ENCODE assay signal across 17 cellular contexts in the genomic region with DNA sequence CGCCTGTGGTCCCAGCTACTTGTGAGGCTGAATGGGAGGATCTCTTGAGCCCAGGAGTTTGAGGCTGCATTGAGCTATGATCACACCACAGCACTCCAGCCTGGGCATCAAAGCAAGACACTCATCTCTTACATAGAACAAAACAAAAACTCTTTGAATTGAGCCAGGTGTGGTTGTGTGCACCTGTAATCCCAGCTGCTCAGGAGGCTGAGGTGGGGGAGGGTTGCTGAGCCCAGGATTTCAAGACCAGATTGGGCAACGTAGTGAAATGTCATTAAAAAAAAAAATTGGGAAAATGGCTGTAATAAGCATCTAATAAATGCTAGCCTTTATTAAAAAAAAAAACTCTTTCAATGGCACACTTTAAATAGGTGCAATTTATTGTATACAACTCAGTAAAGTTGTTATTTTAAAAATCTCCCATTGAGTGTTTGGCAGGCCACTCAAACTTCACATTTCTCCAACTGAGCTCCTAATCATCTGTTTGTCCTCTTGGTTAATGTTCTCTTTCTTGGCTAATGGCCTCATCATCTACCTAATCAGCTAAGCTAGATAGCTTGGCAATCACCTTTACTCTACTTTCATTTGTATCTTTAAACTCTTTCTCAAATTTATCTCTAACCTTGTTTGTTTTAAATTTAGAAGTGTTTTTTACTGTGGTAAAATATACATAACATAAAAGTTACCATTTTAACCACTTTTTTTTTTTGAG.
"Had no signal": no experiment of that assay in that cellular context is flagged by ENCODE, and none has a peak within 500 bp of the region (broad histone marks: within the 10 kb centered on the region; RNA-seq: fewer than 3 reads in every experiment).

No MANE protein-coding gene starts in this region.

- H3K27ac ChIP-seq: cardiac muscle cell, esophagus squamous epithelium, spleen, thoracic aorta, upper lobe of left lung, VCaP had no signal

- H3K36me3 ChIP-seq: cardiac muscle cell, esophagus squamous epithelium, spleen, thoracic aorta, upper lobe of left lung had no signal

- DNase-seq: activated CD4-positive, alpha-beta memory T cell treated with anti-CD3 and anti-CD28 coated beads for 36 hours; activated CD4-positive, alpha-beta T cell treated with anti-CD3 and anti-CD28 coated beads for 1 hour; activated CD8-positive, alpha-beta memory T cell treated with anti-CD3 and anti-CD28 coated beads, Interleukin-2, amount 10 ng/mL, durations not matched to agents 7 days and 5 days; activated naive CD8-positive, alpha-beta T cell treated with anti-CD3 and anti-CD28 coated beads for 36 hours; amniotic stem cell; dermis blood vessel endothelial cell; effector memory CD4-positive, alpha-beta T cell; esophagus squamous epithelium; left cardiac atrium; spleen; stimulated activated CD4-positive, alpha-beta T cell treated with anti-CD3 and anti-CD28 coated beads, Interleukin-4, amount 100 ng/mL, for 4 hours; upper lobe of left lung had no signal

- H3K9me3 ChIP-seq: esophagus squamous epithelium, spleen, thoracic aorta, upper lobe of left lung had no signal

- ATAC-seq: activated CD8-positive, alpha-beta memory T cell treated with anti-CD3 and anti-CD28 coated beads, Interleukin-2, amount 10 ng/mL, durations not matched to agents 7 days and 5 days; left cardiac atrium; natural killer cell treated with Interleukin-12 subunit alpha and Interleukin-12 subunit beta and Interleukin-15 and Interleukin-18, amount 100 ng/mL, for 72 hours; stimulated activated memory B cell treated with anti-CD40 and anti-IgM and Interleukin-4, amounts not matched to agents 10 μg/mL and 1 μg/mL and 100 μg/mL, for 72 hours had no signal

- H3K4me1 ChIP-seq: esophagus squamous epithelium, spleen, upper lobe of left lung had no signal

- H3K27me3 ChIP-seq: cardiac muscle cell, esophagus squamous epithelium, spleen, upper lobe of left lung had no signal

- H3K4me3 ChIP-seq: cardiac muscle cell, esophagus squamous epithelium, spleen, thoracic aorta, upper lobe of left lung had no signal
